In genomic region chr22:31091106-31091975, GRCh38 we compare ENCODE assay signal across 26 cellular contexts. TPM values are rescaled to one million over a fixed set of nuclear protein-coding genes. Genes with fewer than 3 reads are reported as not detected.
A peak's percentile ranks its signal among the peaks of the same experiment; 100 is the strongest.
DNase-seq lines count a peak whose midpoint lies in the region; ATAC-seq, FAIRE-seq and TF ChIP-seq lines count a peak whose summit lies in the region.
"Had no signal": no experiment of that assay in that cellular context is flagged by ENCODE, and none has a peak within 500 bp of the region (broad histone marks: within the 10 kb centered on the region; RNA-seq: fewer than 3 reads in every experiment).

No MANE protein-coding gene starts in this region.

- H3K27me3 ChIP-seq in GM23338 (ENCODE audit: insufficient read depth): no peaks in the 10 kb centered on the region
- no peaks in the 10 kb centered on the region for H3K27me3 ChIP-seq in K562 (ENCODE audit: control insufficient read depth in 2 of 2, insufficient read depth in 2 of 2, low read length in 2 of 2)
- H3K27me3 ChIP-seq in mucosa of rectum (ENCODE audit: control insufficient read depth in 2 of 2, insufficient read depth in 2 of 2, low read length in 2 of 2): no peaks in the 10 kb centered on the region
- no peaks in the 10 kb centered on the region for H3K27me3 ChIP-seq in transverse colon

- no peaks in the 10 kb centered on the region; the same call in 1 of the 2 replicates for H3K4me1 ChIP-seq in GM23338 (ENCODE audit: insufficient read depth)
- H3K4me1 ChIP-seq in K562 (replicated peaks in 1 of 2; ENCODE audit: control insufficient read depth in 2 of 2, insufficient read depth in 2 of 2, low read length in 2 of 2): peaks cover 8 to 36% of the 10 kb centered on the region in 2 experiments; a peak in 4 of 5 replicates
- peaks cover 0 to 10% of the 10 kb centered on the region in 2 donors for H3K4me1 ChIP-seq in mucosa of rectum (ENCODE audit: control insufficient read depth in 2 of 2, insufficient read depth in 2 of 2, low read length in 2 of 2)
- peaks cover 0 to 29% (median 4%) of the 10 kb centered on the region in 4 donors for H3K4me1 ChIP-seq in transverse colon

- H3K79me2 ChIP-seq in GM23338 (replicated peaks; ENCODE audit: insufficient read depth): no peaks in the 10 kb centered on the region
- no peaks in the 10 kb centered on the region for H3K79me2 ChIP-seq in K562 (ENCODE audit: control insufficient read depth, insufficient read depth, low read length)

- H2AFZ ChIP-seq in GM23338 (no peak overlapping the region), K562 (ENCODE audit: low read depth, low read length) (no peak overlapping the region)
- H2AFZ ChIP-seq: GM23248 had no signal

- H3K4me3 Mint-ChIP-seq in GM23338: no peak overlapping the region
- H3K4me3 Mint-ChIP-seq: activated CD4-positive, alpha-beta memory T cell treated with anti-CD3 and anti-CD28 coated beads, Interleukin-2, amount 10 ng/mL, durations not matched to agents 7 days and 5 days; activated naive CD4-positive, alpha-beta T cell treated with anti-CD3 and anti-CD28 coated beads, Interleukin-2, amount 10 ng/mL, durations not matched to agents 7 days and 5 days; activated T-cell treated with anti-CD3 and anti-CD28 coated beads, Interleukin-2, amount 50 U/mL, for 24 hours; CD8-positive, alpha-beta memory T cell; natural killer cell; WTC11 had no signal

- H3K4me2 ChIP-seq in GM23338 (no peak overlapping the region), K562 (ENCODE audit: insufficient read depth, low read length) (no peak overlapping the region)

- POLR2A ChIA-PET in K562 (lab: Yijun Ruan, JAX): no interaction called here

- no peak for TF ChIP-seq POLR2A in K562 (conservative IDR thresholded peaks at IDR 0.05)
- TF ChIP-seq POLR2A in transverse colon (IDR thresholded peaks at IDR 0.05): peak; percentile 41

- no peaks in the 10 kb centered on the region for H4K20me1 ChIP-seq in GM23338 (replicated peaks; ENCODE audit: insufficient read depth)
- no peaks in the 10 kb centered on the region for H4K20me1 ChIP-seq in K562 (replicated peaks; ENCODE audit: control insufficient read depth, insufficient read depth, low read length)

- ATAC-seq in GM23338 (peak; percentile 19), K562 (no peak)
- ATAC-seq: natural killer cell, WTC11 had no signal

- H3K4me1 Mint-ChIP-seq in GM23338: peaks cover 2% of the 10 kb centered on the region; the same call in 2 of the 3 replicates
- H3K4me1 Mint-ChIP-seq: activated naive CD4-positive, alpha-beta T cell treated with anti-CD3 and anti-CD28 coated beads, Interleukin-2, amount 10 ng/mL, durations not matched to agents 7 days and 5 days; CD8-positive, alpha-beta memory T cell; WTC11 had no signal

- H3K4me3 ChIP-seq in GM23338 (no peak overlapping the region), K562 (no peak overlapping the region), mucosa of rectum (ENCODE audit: low read length in 2 of 2) (peak overlapping the region in 1 of 2 donors; percentile 62), transverse colon (peak overlapping the region; percentile 24 to 40 (median 35))
- H3K4me3 ChIP-seq: GM23248 had no signal

- DNase-seq in GM23338 (ENCODE audit: low spot score) (peak; percentile 30), K562 (ENCODE audit: extremely low read depth in 1 of 4, low spot score in 3 of 4) (no peak), transverse colon (peak; percentile 62), NCI-H2196 (lab: John Stamatoyannopoulos, UW; ENCODE audit: unreplicated experiment) (no peak), DMS153 treated with DMSO at 0.1 percent for 48 hours (lab: John Stamatoyannopoulos, UW; ENCODE audit: unreplicated experiment) (no peak), GM19238 (ENCODE audit: insufficient read length, low spot score) (no peak)
- DNase-seq: activated CD4-positive, alpha-beta memory T cell treated with anti-CD3 and anti-CD28 coated beads, Interleukin-2, amount 10 ng/mL, durations not matched to agents 7 days and 5 days; activated naive CD4-positive, alpha-beta T cell treated with anti-CD3 and anti-CD28 coated beads, Interleukin-2, amount 10 ng/mL, durations not matched to agents 7 days and 5 days; activated T-cell treated with anti-CD3 and anti-CD28 coated beads, Interleukin-2, amount 50 U/mL, for 24 hours; anterior cingulate cortex; DMS79 treated with DMSO at 0.1 percent for 48 hours; GM23248; hippocampal formation; islet precursor cell; natural killer cell; NCI-H146; NCI-H2171 treated with DMSO at 0.1 percent for 48 hours; substantia nigra; T-helper 2 cell had no signal

- TF ChIP-seq RAD21 in K562 (CRISPR knock-in tag; conservative IDR thresholded peaks at IDR 0.05 in 1 of 2, IDR thresholded peaks at IDR 0.05 in 1 of 2): no peak

- in situ Hi-C loops in K562 (cut with MboI) (no loop called here), transverse colon (cut with MboI; ENCODE audit: low pct_ligation_motif_present in 1 of 4, low pct_unique_long_range_greater_than_20kb in 1 of 4, low sequenced_read_pairs in 3 of 4) (no loop called here)

- intact Hi-C loops in K562 (cut with micrococcal nuclease) (no loop called here), transverse colon (cut with DNase I; ENCODE audit: low total_unique reads) (no loop called here)

- H3F3A ChIP-seq in GM23338 (replicated peaks; ENCODE audit: low read depth): no peaks in the 10 kb centered on the region

- peaks cover under 1% of the 10 kb centered on the region for H3K9me1 ChIP-seq in K562 (ENCODE audit: control insufficient read depth, insufficient read depth, low read length)

- no peaks in the 10 kb centered on the region; the same call in 2 of the 3 replicates for H3K36me3 Mint-ChIP-seq in GM23338 (ENCODE audit: low read depth)
- H3K36me3 Mint-ChIP-seq: CD8-positive, alpha-beta memory T cell; natural killer cell; WTC11 had no signal

- no peaks in the 10 kb centered on the region for H3K9me2 ChIP-seq in GM23338 (ENCODE audit: insufficient read depth)

- TF ChIP-seq EP300 in K562 (IDR thresholded peaks at IDR 0.05; ENCODE audit: low read length) (no peak), transverse colon (IDR thresholded peaks at IDR 0.05; ENCODE audit: low read depth) (no peak)

- WGBS in K562 (ENCODE audit: insufficient coverage, low coverage, missing lambda C conversion rate): 90% methylated on average over 9 of the region's 29 CpGs
- WGBS in transverse colon (ENCODE audit: low coverage in 1 of 2), 2 donors: 81 to 90% methylated on average over 4 to 25 of the region's 29 CpGs

- CTCF ChIA-PET in K562 (lab: Yijun Ruan, JAX; ENCODE audit: low intra/inter-chr PET ratio): no interaction called here

- H3K27ac ChIP-seq in GM23338 (ENCODE audit: low read depth) (no peak overlapping the region), K562 (ENCODE audit: extremely low read depth, low read depth, low read length) (no peak overlapping the region), mucosa of rectum (ENCODE audit: low read depth in 2 of 2, low read length in 2 of 2) (peak overlapping the region; percentile 15 to 72), transverse colon (peak overlapping the region; percentile 73 to 97 (median 96))
- H3K27ac ChIP-seq: GM23248 had no signal

- no peak overlapping the region for H3K27ac Mint-ChIP-seq in GM23338
- H3K27ac Mint-ChIP-seq: activated CD4-positive, alpha-beta memory T cell treated with anti-CD3 and anti-CD28 coated beads, Interleukin-2, amount 10 ng/mL, durations not matched to agents 7 days and 5 days; activated naive CD4-positive, alpha-beta T cell treated with anti-CD3 and anti-CD28 coated beads, Interleukin-2, amount 10 ng/mL, durations not matched to agents 7 days and 5 days; activated T-cell treated with anti-CD3 and anti-CD28 coated beads, Interleukin-2, amount 50 U/mL, for 24 hours; CD8-positive, alpha-beta memory T cell; memory B cell; natural killer cell; WTC11 had no signal

- no peak for TF ChIP-seq CTCF in GM23338 (conservative IDR thresholded peaks at IDR 0.05; ENCODE audit: low read depth in 2 of 2)
- no peak for TF ChIP-seq CTCF in K562 (IDR thresholded peaks at IDR 0.05 in 2 of 3, conservative IDR thresholded peaks at IDR 0.05 in 1 of 3; ENCODE audit: insufficient read depth in 2 of 3, low read depth in 1 of 3, low read length in 3 of 3)
- no peak for TF ChIP-seq CTCF in transverse colon (IDR thresholded peaks at IDR 0.05)

- H3K9ac ChIP-seq in K562 (ENCODE audit: insufficient read depth in 1 of 2, low read depth in 2 of 2, low read length in 2 of 2): no peak overlapping the region
- H3K9ac ChIP-seq in mucosa of rectum (ENCODE audit: low read depth in 1 of 2, low read length in 2 of 2): peak overlapping the region in 1 of 2 donors; percentile 18
- H3K9ac ChIP-seq: GM23248 had no signal

- H3K9me3 ChIP-seq in K562 (replicated peaks; ENCODE audit: control insufficient read depth, insufficient read depth, low read depth, low read length) (no peaks in the 10 kb centered on the region), mucosa of rectum (ENCODE audit: control insufficient read depth in 2 of 2, low read length in 2 of 2) (no peaks in the 10 kb centered on the region), transverse colon (no peaks in the 10 kb centered on the region)

- H3K9me3 Mint-ChIP-seq in GM23338: no peaks in the 10 kb centered on the region
- H3K9me3 Mint-ChIP-seq: activated CD4-positive, alpha-beta memory T cell treated with anti-CD3 and anti-CD28 coated beads, Interleukin-2, amount 10 ng/mL, durations not matched to agents 7 days and 5 days; activated naive CD4-positive, alpha-beta T cell treated with anti-CD3 and anti-CD28 coated beads, Interleukin-2, amount 10 ng/mL, durations not matched to agents 7 days and 5 days; activated T-cell treated with anti-CD3 and anti-CD28 coated beads, Interleukin-2, amount 50 U/mL, for 24 hours; CD8-positive, alpha-beta memory T cell; memory B cell; natural killer cell; WTC11 had no signal

- no peak for FAIRE-seq in K562 (lab: Jason Lieb, UNC)

- BruUV-seq in K562 (replicated peaks; lab: Mats Ljungman, UMichigan): no TSS peak

- H3K36me3 ChIP-seq in GM23338 (ENCODE audit: insufficient read depth) (no peaks in the 10 kb centered on the region), K562 (ENCODE audit: control insufficient read depth, insufficient read depth, low read length) (peaks cover 37% of the 10 kb centered on the region; the same call in 2 of the 3 replicates), mucosa of rectum (ENCODE audit: control insufficient read depth in 2 of 2, insufficient read depth in 2 of 2, low read length in 2 of 2) (peaks cover 57 to 71% of the 10 kb centered on the region in 2 donors), transverse colon (peaks cover 0 to 11% (median 2%) of the 10 kb centered on the region in 4 donors)

- peaks cover 13% of the 10 kb centered on the region for H3K27me3 Mint-ChIP-seq in GM23338 (ENCODE audit: insufficient read depth, low read depth, poor library complexity)
- H3K27me3 Mint-ChIP-seq: activated CD4-positive, alpha-beta memory T cell treated with anti-CD3 and anti-CD28 coated beads, Interleukin-2, amount 10 ng/mL, durations not matched to agents 7 days and 5 days; activated naive CD4-positive, alpha-beta T cell treated with anti-CD3 and anti-CD28 coated beads, Interleukin-2, amount 10 ng/mL, durations not matched to agents 7 days and 5 days; activated T-cell treated with anti-CD3 and anti-CD28 coated beads, Interleukin-2, amount 50 U/mL, for 24 hours; CD8-positive, alpha-beta memory T cell; memory B cell had no signal

RNA-seq across cellular contexts. Expression of gene SMTN, which starts 10.2 kb away (rescaled TPM):
- total RNA-seq in GM23338 (2014; rRNA removed; shearing (Covaris generic)): 16.3 and 27.4 TPM in 2 replicates
- polyA plus RNA-seq in GM23338 (2016; fragmentation: Nextera tagmentation; extraction: Ambion mirVana) (32.2 and 34.0 TPM in 2 replicates), K562 (2011; rRNA removed) (7.7 and 13.7 TPM in 2 replicates), K562 (2014; fragmentation: Illumina TruSeq; extraction: Trizol) (17.6 and 28.4 TPM in 2 replicates), K562 (2014; fragmentation: Nextera tagmentation; extraction: Ambion mirVana) (1 to 10 TPM; 2.5 to 3.4 TPM), K562 (2014; rRNA removed) (20.6 and 25.5 TPM in 2 replicates)
- 49.3 and 111 TPM in 2 replicates for total RNA-seq in K562 (2011; cell fraction: chromatin; rRNA removed; ENCODE audit: low replicate concordance)
- 49.2 and 65.0 TPM in 2 replicates for total RNA-seq in K562 (2011; cell fraction: nucleolus; rRNA removed)
- total RNA-seq in K562 (2011; cell fraction: nucleoplasm; rRNA removed): 48.8 and 58.2 TPM in 2 replicates
- total RNA-seq in K562 (2014; rRNA removed) (17.8 and 22.3 TPM in 2 replicates), K562 (2014; rRNA removed; fragmentation: Illumina TruSeq; extraction: Trizol) (8.8 and 11.1 TPM in 2 replicates), K562 (2015; rRNA removed; fragmentation: Illumina TruSeq; extraction: Trizol) (16.0 and 16.1 TPM in 2 replicates), K562 (2021) (39.9 and 41.1 TPM in 2 replicates), transverse colon (100 to 1,000 TPM; 171 to 341 (median 219) TPM)
- polyA plus RNA-seq in K562 (2011; cell fraction: cytosol; rRNA removed): 9.0 and 10.3 TPM in 2 replicates
- 70.1 and 84.9 TPM in 2 replicates for polyA plus RNA-seq in K562 (2011; cell fraction: nucleus; rRNA removed)
- 22.9 and 23.5 TPM in 2 replicates for polyA plus RNA-seq in K562 (2012)
- 4.6 and 7.0 TPM in 2 replicates for polyA minus RNA-seq in K562 (2011; rRNA and poly(A)+ RNA removed)
- 8.3 and 14.4 TPM in 2 replicates for polyA minus RNA-seq in K562 (2011; cell fraction: cytosol; rRNA and poly(A)+ RNA removed)
- polyA minus RNA-seq in K562 (2011; cell fraction: nucleus; rRNA and poly(A)+ RNA removed): 24.6 and 28.2 TPM in 2 replicates

RNA-seq across cellular contexts. Expression of gene SELENOM, which starts 16.0 kb away (rescaled TPM):
- total RNA-seq in GM23338 (2014; rRNA removed; shearing (Covaris generic)): 44.9 and 67.6 TPM in 2 replicates
- polyA plus RNA-seq in GM23338 (2016; fragmentation: Nextera tagmentation; extraction: Ambion mirVana): 49.7 and 50.8 TPM in 2 replicates
- total RNA-seq in K562 (2011; cell fraction: chromatin; rRNA removed; ENCODE audit: low replicate concordance): 7.3 and 13.3 TPM in 2 replicates
- total RNA-seq in K562 (2011; cell fraction: nucleolus; rRNA removed): 15.5 and 16.3 TPM in 2 replicates
- 10.6 and 15.3 TPM in 2 replicates for total RNA-seq in K562 (2011; cell fraction: nucleoplasm; rRNA removed)
- total RNA-seq in K562 (2014; rRNA removed): 6.9 and 10.8 TPM in 2 replicates
- 1.2 and 1.8 TPM in 2 replicates for total RNA-seq in K562 (2014; rRNA removed; fragmentation: Illumina TruSeq; extraction: Trizol)
- total RNA-seq in K562 (2015; rRNA removed; fragmentation: Illumina TruSeq; extraction: Trizol): 3.7 and 4.1 TPM in 2 replicates
- 8.5 and 10.9 TPM in 2 replicates for total RNA-seq in K562 (2021)
- polyA plus RNA-seq in K562 (2011; rRNA removed): 4.2 and 7.1 TPM in 2 replicates
- polyA plus RNA-seq in K562 (2011; cell fraction: cytosol; rRNA removed): 19.5 and 31.1 TPM in 2 replicates
- 11.9 and 13.4 TPM in 2 replicates for polyA plus RNA-seq in K562 (2011; cell fraction: nucleus; rRNA removed)
- 6.7 and 19.8 TPM in 2 replicates for polyA plus RNA-seq in K562 (2012)
- polyA plus RNA-seq in K562 (2014; fragmentation: Illumina TruSeq; extraction: Trizol): 2.8 and 5.8 TPM in 2 replicates
- polyA plus RNA-seq in K562 (2014; fragmentation: Nextera tagmentation; extraction: Ambion mirVana): 1 to 10 TPM; 1.2 to 2.9 TPM
- 10.0 and 10.6 TPM in 2 replicates for polyA plus RNA-seq in K562 (2014; rRNA removed)
- 1.7 and 2.3 TPM in 2 replicates for polyA minus RNA-seq in K562 (2011; rRNA and poly(A)+ RNA removed)
- 5.2 TPM in 1 of 2 replicates, not detected in the other for polyA minus RNA-seq in K562 (2011; cell fraction: cytosol; rRNA and poly(A)+ RNA removed)
- 5.5 and 9.0 TPM in 2 replicates for polyA minus RNA-seq in K562 (2011; cell fraction: nucleus; rRNA and poly(A)+ RNA removed)
- 100 to 1,000 TPM; 247 to 334 (median 315) TPM for total RNA-seq in transverse colon

RNA-seq across cellular contexts. Expression of gene INPP5J, which starts 31.4 kb away (rescaled TPM):
- total RNA-seq in GM23338 (2014; rRNA removed; shearing (Covaris generic)): 11.2 and 14.5 TPM in 2 replicates
- 4.8 and 5.3 TPM in 2 replicates for polyA plus RNA-seq in GM23338 (2016; fragmentation: Nextera tagmentation; extraction: Ambion mirVana)
- total RNA-seq in K562 (2011; cell fraction: chromatin; rRNA removed; ENCODE audit: low replicate concordance): 1.5 and 3.2 TPM in 2 replicates
- total RNA-seq in K562 (2011; cell fraction: nucleolus; rRNA removed): 1.2 and 3.2 TPM in 2 replicates
- total RNA-seq in K562 (2011; cell fraction: nucleoplasm; rRNA removed): 2.4 and 2.7 TPM in 2 replicates
- 5.9 and 6.4 TPM in 2 replicates for total RNA-seq in K562 (2014; rRNA removed)
- total RNA-seq in K562 (2014; rRNA removed; fragmentation: Illumina TruSeq; extraction: Trizol): 1.9 and 2.7 TPM in 2 replicates
- 5.8 and 6.7 TPM in 2 replicates for total RNA-seq in K562 (2015; rRNA removed; fragmentation: Illumina TruSeq; extraction: Trizol)
- 6.3 and 7.0 TPM in 2 replicates for total RNA-seq in K562 (2021)
- polyA plus RNA-seq in K562 (2011; rRNA removed): 1.6 and 21.8 TPM in 2 replicates
- polyA plus RNA-seq in K562 (2011; cell fraction: cytosol; rRNA removed): 4.8 and 29.8 TPM in 2 replicates
- 4.7 and 21.8 TPM in 2 replicates for polyA plus RNA-seq in K562 (2011; cell fraction: nucleus; rRNA removed)
- polyA plus RNA-seq in K562 (2012): 6.0 and 10.4 TPM in 2 replicates
- polyA plus RNA-seq in K562 (2014; fragmentation: Illumina TruSeq; extraction: Trizol): 4.8 and 5.4 TPM in 2 replicates
- under 1 TPM; 0.10 to 0.78 TPM for polyA plus RNA-seq in K562 (2014; fragmentation: Nextera tagmentation; extraction: Ambion mirVana)
- polyA plus RNA-seq in K562 (2014; rRNA removed): 5.4 and 6.0 TPM in 2 replicates
- 1.2 and 7.5 TPM in 2 replicates for polyA minus RNA-seq in K562 (2011; rRNA and poly(A)+ RNA removed)
- polyA minus RNA-seq in K562 (2011; cell fraction: cytosol; rRNA and poly(A)+ RNA removed): 1.4 and 21.9 TPM in 2 replicates
- polyA minus RNA-seq in K562 (2011; cell fraction: nucleus; rRNA and poly(A)+ RNA removed): 0.81 and 6.4 TPM in 2 replicates
- total RNA-seq in transverse colon: 10 to 100 TPM; 22.4 to 51.2 (median 30.8) TPM
- total RNA-seq: activated CD4-positive, alpha-beta memory T cell treated with anti-CD3 and anti-CD28 coated beads, Interleukin-2, amount 10 ng/mL, durations not matched to agents 7 days and 5 days; GM23248; natural killer cell had no signal
- polyA plus RNA-seq: CD8-positive, alpha-beta memory T cell had no signal

RNA-seq across cellular contexts. Expression of gene PLA2G3, which starts 49.0 kb away (rescaled TPM):
- total RNA-seq in GM23338 (2014; rRNA removed; shearing (Covaris generic)): 31.0 and 34.5 TPM in 2 replicates
- 15.3 and 18.0 TPM in 2 replicates for polyA plus RNA-seq in GM23338 (2016; fragmentation: Nextera tagmentation; extraction: Ambion mirVana)
- total RNA-seq in K562 (2011; cell fraction: chromatin; rRNA removed; ENCODE audit: low replicate concordance): 1.2 and 3.3 TPM in 2 replicates
- total RNA-seq in K562 (2011; cell fraction: nucleolus; rRNA removed): 3.2 and 3.5 TPM in 2 replicates
- 1.9 TPM in 2 replicates for total RNA-seq in K562 (2011; cell fraction: nucleoplasm; rRNA removed)
- total RNA-seq in K562 (2014; rRNA removed): 0.53 and 0.68 TPM in 2 replicates
- total RNA-seq in K562 (2014; rRNA removed; fragmentation: Illumina TruSeq; extraction: Trizol): 0.22 and 0.36 TPM in 2 replicates
- 0.76 and 1.1 TPM in 2 replicates for total RNA-seq in K562 (2015; rRNA removed; fragmentation: Illumina TruSeq; extraction: Trizol)
- total RNA-seq in K562 (2021): 0.64 and 0.98 TPM in 2 replicates
- 1.4 and 5.4 TPM in 2 replicates for polyA plus RNA-seq in K562 (2011; rRNA removed)
- 1.7 and 4.2 TPM in 2 replicates for polyA plus RNA-seq in K562 (2011; cell fraction: cytosol; rRNA removed)
- 5.9 and 19.6 TPM in 2 replicates for polyA plus RNA-seq in K562 (2011; cell fraction: nucleus; rRNA removed)
- polyA plus RNA-seq in K562 (2012): 0.57 and 1.5 TPM in 2 replicates
- polyA plus RNA-seq in K562 (2014; fragmentation: Illumina TruSeq; extraction: Trizol): 0.48 and 0.78 TPM in 2 replicates
- polyA plus RNA-seq in K562 (2014; fragmentation: Nextera tagmentation; extraction: Ambion mirVana): under 1 TPM; 0.18 to 0.20 TPM
- 0.77 and 1.2 TPM in 2 replicates for polyA plus RNA-seq in K562 (2014; rRNA removed)
- polyA minus RNA-seq in K562 (2011; rRNA and poly(A)+ RNA removed): 0.53 and 1.6 TPM in 2 replicates
- polyA minus RNA-seq in K562 (2011; cell fraction: cytosol; rRNA and poly(A)+ RNA removed): 0.86 and 3.0 TPM in 2 replicates
- polyA minus RNA-seq in K562 (2011; cell fraction: nucleus; rRNA and poly(A)+ RNA removed): 1.1 and 4.9 TPM in 2 replicates
- not detected for total RNA-seq in transverse colon
- total RNA-seq: activated CD4-positive, alpha-beta memory T cell treated with anti-CD3 and anti-CD28 coated beads, Interleukin-2, amount 10 ng/mL, durations not matched to agents 7 days and 5 days; CD8-positive, alpha-beta memory T cell; GM23248; M059J; natural killer cell; OCI-LY7; posterior vena cava had no signal
- polyA plus RNA-seq: CD8-positive, alpha-beta memory T cell; GM23248 had no signal

Comparison
In these comparisons a context has a peak if more than half of its experiments do, and no peak if none do; other contexts are left out.
1. DNase-seq: peak in GM23338 (single experiment) and transverse colon (single experiment); none in K562 (0 of 4), NCI-H2196 (single experiment), DMS153 treated with DMSO at 0.1 percent for 48 hours (single experiment) and GM19238 (single experiment).
2. H3K27ac ChIP-seq: peak in mucosa of rectum (2 of 2) and transverse colon (4 of 4); none in GM23338 (single experiment) and K562 (single experiment).
3. H3K4me3 ChIP-seq: peak in transverse colon (4 of 4); none in GM23338 (single experiment) and K562 (single experiment).